Comparison of ENCODE assay signal across 29 cellular contexts in genomic region chr7:34952822-34953221, GRCh38.
"Had no signal": no experiment of that assay in that cellular context is flagged by ENCODE, and none has a peak within 500 bp of the region (broad histone marks: within the 10 kb centered on the region; RNA-seq: fewer than 3 reads in every experiment).

No MANE protein-coding gene starts in this region.

- ATAC-seq: stimulated activated effector memory CD8-positive, alpha-beta T cell treated with anti-CD3 and anti-CD28 coated beads, Interleukin-12 subunit alpha, Interleukin-12 subunit beta, amount 100 ng/mL, for 72 hours; stimulated activated memory B cell treated with anti-CD40 and anti-IgM and Interleukin-4, amounts not matched to agents 10 μg/mL and 1 μg/mL and 100 μg/mL, for 72 hours; stimulated activated naive B cell treated with anti-CD40 and anti-IgM and Interleukin-4, amounts not matched to agents 10 μg/mL and 1 μg/mL and 100 μg/mL, for 72 hours; stimulated activated naive CD8-positive, alpha-beta T cell treated with anti-CD3 and anti-CD28 coated beads, Interleukin-15, amount 100 ng/mL, for 72 hours; stimulated activated naive CD8-positive, alpha-beta T cell treated with anti-CD3 and anti-CD28 coated beads, Interleukin-15, Interleukin-2, amounts not matched to agents 100 U/mL and 50 U/mL, for 24 hours; upper lobe of right lung had no signal

- FAIRE-seq: urothelium cell line had no signal

- H3K27me3 Mint-ChIP-seq: stimulated activated memory B cell treated with anti-CD40 and anti-IgM and Interleukin-4, amounts not matched to agents 10 μg/mL and 1 μg/mL and 100 μg/mL, for 72 hours; stimulated activated naive B cell treated with anti-CD40 and anti-IgM and Interleukin-4, amounts not matched to agents 10 μg/mL and 1 μg/mL and 100 μg/mL, for 72 hours; stimulated activated naive CD8-positive, alpha-beta T cell treated with anti-CD3 and anti-CD28 coated beads, Interleukin-15, amount 100 ng/mL, for 72 hours; stimulated activated naive CD8-positive, alpha-beta T cell treated with anti-CD3 and anti-CD28 coated beads, Interleukin-15, Interleukin-2, amounts not matched to agents 100 ng/mL and 50 ng/mL, for 24 hours; type B pancreatic cell had no signal

- H3K27ac Mint-ChIP-seq: stimulated activated effector memory CD8-positive, alpha-beta T cell treated with anti-CD3 and anti-CD28 coated beads, Interleukin-12 subunit alpha, Interleukin-12 subunit beta, amount 100 ng/mL, for 72 hours; stimulated activated memory B cell treated with anti-CD40 and anti-IgM and Interleukin-4, amounts not matched to agents 10 μg/mL and 1 μg/mL and 100 μg/mL, for 72 hours; stimulated activated naive B cell treated with anti-CD40 and anti-IgM and Interleukin-4, amounts not matched to agents 10 μg/mL and 1 μg/mL and 100 μg/mL, for 72 hours; stimulated activated naive CD8-positive, alpha-beta T cell treated with anti-CD3 and anti-CD28 coated beads, Interleukin-15, amount 100 ng/mL, for 72 hours; stimulated activated naive CD8-positive, alpha-beta T cell treated with anti-CD3 and anti-CD28 coated beads, Interleukin-15, Interleukin-2, amounts not matched to agents 100 ng/mL and 50 ng/mL, for 24 hours; type B pancreatic cell had no signal

- H3K4me3 ChIP-seq: stomach, suprapubic skin, testis, thoracic aorta, thyroid gland, tibial artery, tibial nerve, transverse colon, upper lobe of left lung, upper lobe of right lung, uterus, vagina had no signal

- H3K4me1 Mint-ChIP-seq: stimulated activated effector memory CD8-positive, alpha-beta T cell treated with anti-CD3 and anti-CD28 coated beads, Interleukin-12 subunit alpha, Interleukin-12 subunit beta, amount 100 ng/mL, for 72 hours; stimulated activated memory B cell treated with anti-CD40 and anti-IgM and Interleukin-4, amounts not matched to agents 10 μg/mL and 1 μg/mL and 100 μg/mL, for 72 hours; stimulated activated naive B cell treated with anti-CD40 and anti-IgM and Interleukin-4, amounts not matched to agents 10 μg/mL and 1 μg/mL and 100 μg/mL, for 72 hours; stimulated activated naive CD8-positive, alpha-beta T cell treated with anti-CD3 and anti-CD28 coated beads, Interleukin-15, amount 100 ng/mL, for 72 hours had no signal

- H3K27ac ChIP-seq: stomach, suprapubic skin, testis, thoracic aorta, thyroid gland, tibial artery, tibial nerve, transverse colon, upper lobe of left lung, upper lobe of right lung, uterus, vagina had no signal

- H3K36me3 ChIP-seq: suprapubic skin, thoracic aorta, thyroid gland, transverse colon, upper lobe of right lung, uterus, vagina had no signal

- H3K9me3 Mint-ChIP-seq: stimulated activated effector memory CD8-positive, alpha-beta T cell treated with anti-CD3 and anti-CD28 coated beads, Interleukin-12 subunit alpha, Interleukin-12 subunit beta, amount 100 ng/mL, for 72 hours; stimulated activated memory B cell treated with anti-CD40 and anti-IgM and Interleukin-4, amounts not matched to agents 10 μg/mL and 1 μg/mL and 100 μg/mL, for 72 hours; stimulated activated naive B cell treated with anti-CD40 and anti-IgM and Interleukin-4, amounts not matched to agents 10 μg/mL and 1 μg/mL and 100 μg/mL, for 72 hours; stimulated activated naive CD8-positive, alpha-beta T cell treated with anti-CD3 and anti-CD28 coated beads, Interleukin-15, amount 100 ng/mL, for 72 hours; stimulated activated naive CD8-positive, alpha-beta T cell treated with anti-CD3 and anti-CD28 coated beads, Interleukin-15, Interleukin-2, amounts not matched to agents 100 ng/mL and 50 ng/mL, for 24 hours; type B pancreatic cell had no signal

- DNase-seq: stimulated activated CD4-positive, alpha-beta T cell treated with anti-CD3 and anti-CD28 coated beads, Interleukin-2, amount 100 ng/mL, for 48 hours; stimulated activated CD4-positive, alpha-beta T cell treated with anti-CD3 and anti-CD28 coated beads, Interleukin-4, amount 100 ng/mL, for 1 hour; stimulated activated CD4-positive, alpha-beta T cell treated with anti-CD3 and anti-CD28 coated beads, Interleukin-4, amount 100 ng/mL, for 24 hours; stimulated activated CD4-positive, alpha-beta T cell treated with anti-CD3 and anti-CD28 coated beads, Interleukin-4, amount 100 ng/mL, for 4 hours; stimulated activated CD8-positive, alpha-beta memory T cell treated with anti-CD3 and anti-CD28 coated beads, Interleukin-4, amount 100 ng/mL, for 48 hours; stimulated activated naive B cell treated with anti-CD40 and anti-IgM and Interleukin-4, amounts not matched to agents 10 μg/mL and 1 μg/mL and 100 μg/mL, for 72 hours; stimulated activated naive CD4-positive, alpha-beta T cell; stimulated activated naive CD4-positive, alpha-beta T cell treated with Interleukin-2 at 50 U/mL for 16 hours; stimulated activated naive CD8-positive, alpha-beta T cell treated with anti-CD3 and anti-CD28 coated beads, Interleukin-15, amount 100 ng/mL, for 72 hours; stimulated activated naive CD8-positive, alpha-beta T cell treated with anti-CD3 and anti-CD28 coated beads, Interleukin-15, Interleukin-2, amounts not matched to agents 100 U/mL and 50 U/mL, for 24 hours; stomach; substantia nigra; testis; thyroid gland; tibial artery; transverse colon; trophoblast cell; upper lobe of left lung; upper lobe of right lung; uterus had no signal

- H3K9me3 ChIP-seq: stomach, suprapubic skin, testis, thoracic aorta, thyroid gland, tibial artery, tibial nerve, transverse colon, upper lobe of left lung, upper lobe of right lung, uterus, vagina had no signal

- H3K4me1 ChIP-seq: stomach, suprapubic skin, testis, thyroid gland, tibial artery, tibial nerve, transverse colon, upper lobe of left lung, upper lobe of right lung, uterus, vagina had no signal

- H3K27me3 ChIP-seq: stomach, suprapubic skin, testis, thyroid gland, tibial artery, tibial nerve, transverse colon, upper lobe of left lung, upper lobe of right lung, uterus, vagina had no signal

- H3K4me3 Mint-ChIP-seq: stimulated activated effector memory CD8-positive, alpha-beta T cell treated with anti-CD3 and anti-CD28 coated beads, Interleukin-12 subunit alpha, Interleukin-12 subunit beta, amount 100 ng/mL, for 72 hours; stimulated activated memory B cell treated with anti-CD40 and anti-IgM and Interleukin-4, amounts not matched to agents 10 μg/mL and 1 μg/mL and 100 μg/mL, for 72 hours; stimulated activated naive B cell treated with anti-CD40 and anti-IgM and Interleukin-4, amounts not matched to agents 10 μg/mL and 1 μg/mL and 100 μg/mL, for 72 hours; stimulated activated naive CD8-positive, alpha-beta T cell treated with anti-CD3 and anti-CD28 coated beads, Interleukin-15, amount 100 ng/mL, for 72 hours; stimulated activated naive CD8-positive, alpha-beta T cell treated with anti-CD3 and anti-CD28 coated beads, Interleukin-15, Interleukin-2, amounts not matched to agents 100 ng/mL and 50 ng/mL, for 24 hours; type B pancreatic cell had no signal
